In genomic region chr20:48788486-48789072, GRCh38 we compare ENCODE assay signal across 8 cellular contexts. TPM values are rescaled to one million over a fixed set of nuclear protein-coding genes. Genes with fewer than 3 reads are reported as not detected.
DNase-seq lines count a peak whose midpoint lies in the region; ATAC-seq and TF ChIP-seq lines count a peak whose summit lies in the region.

No MANE protein-coding gene starts in this region.

- ATAC-seq in GM19397 (IDR thresholded peaks at IDR 0.05; ENCODE audit: unreplicated experiment): peak; percentile 54
- peak; percentile 51 for ATAC-seq in HG03432 (IDR thresholded peaks at IDR 0.05; ENCODE audit: unreplicated experiment)
- ATAC-seq in GM19328 (IDR thresholded peaks at IDR 0.05; ENCODE audit: unreplicated experiment): no peak

- H3K9me3 ChIP-seq in CD4-positive, alpha-beta memory T cell (ENCODE audit: control insufficient read depth in 1 of 2, low read length in 2 of 2): no peaks in the 10 kb centered on the region
- H3K9me3 ChIP-seq in BE2C (no peaks in the 10 kb centered on the region), ascending aorta (no peaks in the 10 kb centered on the region)

- H3K4me3 ChIP-seq in CD4-positive, alpha-beta memory T cell (ENCODE audit: low read length in 2 of 2): no peak overlapping the region
- H3K4me3 ChIP-seq in dorsolateral prefrontal cortex: peak overlapping the region in 2 of 59 donors; percentile 5 to 7
- H3K4me3 ChIP-seq in BE2C (ENCODE audit: low read depth, low read length): no peak overlapping the region
- no peak overlapping the region for H3K4me3 ChIP-seq in ascending aorta

- H3K4me1 ChIP-seq in CD4-positive, alpha-beta memory T cell (ENCODE audit: insufficient read depth, low read length): peaks cover 84% of the 10 kb centered on the region
- H3K4me1 ChIP-seq in BE2C: no peaks in the 10 kb centered on the region
- peaks cover 18 to 30% of the 10 kb centered on the region in 2 donors for H3K4me1 ChIP-seq in ascending aorta

- peaks cover 5 to 68% (median 67%) of the 10 kb centered on the region in 4 donors for H3K4me1 Mint-ChIP-seq in CD4-positive, alpha-beta memory T cell

- TF ChIP-seq CTCF in dorsolateral prefrontal cortex (IDR thresholded peaks at IDR 0.05 in 54 of 56, conservative IDR thresholded peaks at IDR 0.05 in 2 of 56; ENCODE audit: low read depth in 1 of 56, partially characterized antibody in 56 of 56) (no peak), BE2C (IDR thresholded peaks at IDR 0.05; ENCODE audit: low read depth, low read length) (no peak), ascending aorta (IDR thresholded peaks at IDR 0.05) (no peak)

- DNase-seq in CD4-positive, alpha-beta memory T cell: no peak
- DNase-seq in dorsolateral prefrontal cortex: no peak
- no peak for DNase-seq in BE2C
- no peak for DNase-seq in NCI-H2196 treated with DMSO at 0.1 percent for 48 hours (lab: John Stamatoyannopoulos, UW; ENCODE audit: unreplicated experiment)
- no peak for DNase-seq in ascending aorta (ENCODE audit: low spot score in 2 of 2)

- peak overlapping the region in 5 of 8 donors; percentile 8 to 57 (median 29) for H3K4me3 Mint-ChIP-seq in CD4-positive, alpha-beta memory T cell

- H3K27me3 Mint-ChIP-seq in CD4-positive, alpha-beta memory T cell: no peaks in the 10 kb centered on the region

- intact Hi-C loops in CD4-positive, alpha-beta memory T cell (cut with micrococcal nuclease): no loop called here
- intact Hi-C loops in dorsolateral prefrontal cortex (cut with DNase I) (no loop called here), ascending aorta (cut with DNase I) (loop anchor here (5.0 kb wide), 1 partner anchor 51 kb away; no protein-coding TSS in a partner anchor)

- H3K36me3 Mint-ChIP-seq in CD4-positive, alpha-beta memory T cell: peaks cover 8 to 36% of the 10 kb centered on the region in 2 donors

- POLR2A ChIA-PET in CD4-positive, alpha-beta memory T cell (lab: Charles Lee; ENCODE audit: partially characterized antibody): interaction anchor here (0.6 to 2.0 kb wide), 6 partner anchors 10 to 39 kb away, joined by 3 to 7 read pairs (median 4); partner anchors contain the start of gene PREX1

- H3K27me3 ChIP-seq in CD4-positive, alpha-beta memory T cell (ENCODE audit: insufficient read depth, low read length): no peaks in the 10 kb centered on the region
- H3K27me3 ChIP-seq in dorsolateral prefrontal cortex: no peaks in the 10 kb centered on the region
- H3K27me3 ChIP-seq in BE2C: no peaks in the 10 kb centered on the region
- H3K27me3 ChIP-seq in ascending aorta: no peaks in the 10 kb centered on the region

- H3K27ac Mint-ChIP-seq in CD4-positive, alpha-beta memory T cell: peak overlapping the region; percentile 41 to 86 (median 71)

- CTCF ChIA-PET in CD4-positive, alpha-beta memory T cell (lab: Charles Lee; ENCODE audit: partially characterized antibody): no interaction called here

- no peaks in the 10 kb centered on the region for H3K36me3 ChIP-seq in CD4-positive, alpha-beta memory T cell (ENCODE audit: insufficient read depth, low read length)
- H3K36me3 ChIP-seq in BE2C (no peaks in the 10 kb centered on the region), ascending aorta (no peaks in the 10 kb centered on the region)

- no peaks in the 10 kb centered on the region for H3K9me3 Mint-ChIP-seq in CD4-positive, alpha-beta memory T cell

- H3K27ac ChIP-seq in CD4-positive, alpha-beta memory T cell (ENCODE audit: low read depth, low read length): peak overlapping the region; percentile 13
- H3K27ac ChIP-seq in dorsolateral prefrontal cortex: peak overlapping the region in 53 of 59 donors; percentile 13 to 85 (median 70)
- no peak overlapping the region for H3K27ac ChIP-seq in ascending aorta

RNA-seq across cellular contexts. Expression of gene PREX1, which starts 39.2 kb away (rescaled TPM):
- total RNA-seq in CD4-positive, alpha-beta memory T cell: 100 to 1,000 TPM; 164 to 165 TPM
- 10 to 100 TPM; 10.6 to 79.6 TPM for polyA plus RNA-seq in CD4-positive, alpha-beta memory T cell
- total RNA-seq in dorsolateral prefrontal cortex (100 to 1,000 TPM in 76 of 120 experiments, 10 to 100 TPM in 44; 59.8 to 448 (median 117) TPM), ascending aorta (75.4 TPM)
- polyA plus RNA-seq in BE2C (2012; ENCODE audit: insufficient read depth, insufficient read length, low read depth): 8.8 TPM

Comparison
In these comparisons a context has a peak if more than half of its experiments do, and no peak if none do; other contexts are left out.
1. H3K27ac ChIP-seq: peak in CD4-positive, alpha-beta memory T cell (single experiment) and dorsolateral prefrontal cortex (53 of 59); none in ascending aorta (0 of 2).